ENCODE assay signal across 14 cellular contexts in genomic region chr17:35732806-35733136, GRCh38. TPM values are rescaled to one million over a fixed set of nuclear protein-coding genes. Genes with fewer than 3 reads are reported as not detected.
DNase-seq lines count a peak whose midpoint lies in the region; ATAC-seq, FAIRE-seq and TF ChIP-seq lines count a peak whose summit lies in the region.
"Had no signal": no experiment of that assay in that cellular context is flagged by ENCODE, and none has a peak within 500 bp of the region (broad histone marks: within the 10 kb centered on the region; RNA-seq: fewer than 3 reads in every experiment).

No MANE protein-coding gene starts in this region.

- peaks cover 11% of the 10 kb centered on the region for H3K36me3 Mint-ChIP-seq in astrocyte (ENCODE audit: low read depth, unreplicated experiment)
- H3K36me3 Mint-ChIP-seq in naive B cell, result peaks cover 9 to 14% of the 10 kb centered on the region in 2 donors

- no peak overlapping the region for H3K9ac ChIP-seq in astrocyte (ENCODE audit: low read length)

- DNase-seq in AG08396 (ENCODE audit: low spot score) (peak; percentile 7), GM10266 (ENCODE audit: extremely low spot score) (peak; percentile 36), astrocyte (ENCODE audit: low read depth) (no peak), naive B cell (no peak), RKO (ENCODE audit: low spot score) (no peak), cerebellar nuclear complex (lab: John Stamatoyannopoulos, UW) (no peak)
- DNase-seq in effector memory CD4-positive, alpha-beta T cell, result no peak
- DNase-seq: activated CD4-positive, alpha-beta T cell treated with anti-CD3 and anti-CD28 coated beads, Interleukin-2, amount 50 U/mL, for 1 hour; heart left ventricle; Kasumi-1; NCI-H2107; SW 1271 had no signal

- H2AFZ ChIP-seq in astrocyte (ENCODE audit: low read depth, low read length), result no peak overlapping the region

- H3K27ac ChIP-seq in astrocyte (ENCODE audit: low read depth, low read length), result no peak overlapping the region
- no peak overlapping the region for H3K27ac ChIP-seq in effector memory CD4-positive, alpha-beta T cell (ENCODE audit: insufficient read depth, low read length, poor library complexity, severe bottlenecking)

- H3K4me1 ChIP-seq in astrocyte (ENCODE audit: insufficient read depth, low read length), result peaks cover 12% of the 10 kb centered on the region
- peaks cover 9% of the 10 kb centered on the region for H3K4me1 ChIP-seq in effector memory CD4-positive, alpha-beta T cell (ENCODE audit: control insufficient read depth, insufficient read depth, low read length, poor library complexity, severe bottlenecking)

- peaks cover 2% of the 10 kb centered on the region for H3K36me3 ChIP-seq in astrocyte (ENCODE audit: insufficient read depth, low read length)
- H3K36me3 ChIP-seq in effector memory CD4-positive, alpha-beta T cell (ENCODE audit: control insufficient read depth, insufficient read depth, low read length), result no peaks in the 10 kb centered on the region

- H3K27ac Mint-ChIP-seq in astrocyte (ENCODE audit: unreplicated experiment) (no peak overlapping the region), naive B cell (no peak overlapping the region)

- no peaks in the 10 kb centered on the region for H3K27me3 ChIP-seq in astrocyte (ENCODE audit: insufficient read depth, low read length)
- H3K27me3 ChIP-seq in effector memory CD4-positive, alpha-beta T cell (replicated peaks; ENCODE audit: control insufficient read depth, insufficient read depth, low read length, poor library complexity, severe bottlenecking), result no peaks in the 10 kb centered on the region
- H3K27me3 ChIP-seq: heart left ventricle had no signal

- ATAC-seq in naive B cell (ENCODE audit: low read depth in 2 of 2) (no peak), esophagus mucosa (no peak)

- peak overlapping the region; percentile 62 for H3K4me3 ChIP-seq in astrocyte (ENCODE audit: insufficient read depth, low read depth, low read length)
- H3K4me3 ChIP-seq in effector memory CD4-positive, alpha-beta T cell (ENCODE audit: insufficient read depth, low read depth, low read length, poor library complexity, severe bottlenecking), result no peak overlapping the region

- H3K4me1 Mint-ChIP-seq in astrocyte (ENCODE audit: low read depth, unreplicated experiment) (peaks cover 19% of the 10 kb centered on the region), naive B cell (peaks cover 12 to 28% (median 12%) of the 10 kb centered on the region in 3 donors)

- peak overlapping the region; percentile 94 for H3K4me2 ChIP-seq in astrocyte (ENCODE audit: low read length)

- no peak for FAIRE-seq in astrocyte (lab: Jason Lieb, UNC)
- FAIRE-seq: endometrium had no signal

- H3K79me2 ChIP-seq in astrocyte (ENCODE audit: insufficient read depth, low read length), result no peaks in the 10 kb centered on the region

- no peaks in the 10 kb centered on the region for H3K9me3 Mint-ChIP-seq in astrocyte (ENCODE audit: unreplicated experiment)
- no peaks in the 10 kb centered on the region for H3K9me3 Mint-ChIP-seq in naive B cell

- H3K4me3 Mint-ChIP-seq in astrocyte (ENCODE audit: unreplicated experiment) (peak overlapping the region; percentile 88), naive B cell (peak overlapping the region; percentile 55 to 80 (median 76))

- peaks cover 6% of the 10 kb centered on the region for H3K27me3 Mint-ChIP-seq in astrocyte (ENCODE audit: low read depth, unreplicated experiment)
- H3K27me3 Mint-ChIP-seq in naive B cell, result peaks cover 6 to 14% (median 12%) of the 10 kb centered on the region in 3 donors

- H4K20me1 ChIP-seq in astrocyte (ENCODE audit: insufficient read depth, low read length), result peaks cover 17% of the 10 kb centered on the region

- H3K9me3 ChIP-seq in astrocyte (ENCODE audit: insufficient read depth, low read depth, low read length), result no peaks in the 10 kb centered on the region
- H3K9me3 ChIP-seq in effector memory CD4-positive, alpha-beta T cell (ENCODE audit: control insufficient read depth, low read length), result no peaks in the 10 kb centered on the region
- H3K9me3 ChIP-seq: heart left ventricle had no signal

- TF ChIP-seq CTCF in GM10266 (IDR thresholded peaks at IDR 0.05; ENCODE audit: control insufficient read depth, insufficient read depth, low read depth, missing control alignments) (no peak), astrocyte (IDR thresholded peaks at IDR 0.05; ENCODE audit: insufficient read depth, low read depth, low read length) (no peak)

RNA-seq across cellular contexts. Expression of gene RASL10B, which starts 1.3 kb away (rescaled TPM):
- total RNA-seq in astrocyte (19.1 and 21.7 TPM in 2 replicates), esophagus mucosa (0.32 TPM)
- polyA plus RNA-seq in naive B cell (ENCODE audit: low read depth in 6 of 6), result not detected

RNA-seq across cellular contexts. Expression of gene GAS2L2, which starts 20.3 kb away (rescaled TPM):
- 0.07 TPM in 1 of 2 replicates, not detected in the other for total RNA-seq in astrocyte
- not detected for polyA plus RNA-seq in naive B cell (ENCODE audit: low read depth in 6 of 6)
- not detected for total RNA-seq in esophagus mucosa

RNA-seq across cellular contexts. Expression of gene C17orf50, which starts 27.9 kb away (rescaled TPM):
- total RNA-seq in astrocyte (not detected in 2 replicates), esophagus mucosa (not detected)
- not detected for polyA plus RNA-seq in naive B cell (ENCODE audit: low read depth in 6 of 6)
- total RNA-seq: heart left ventricle had no signal

Comparison
In these comparisons a context has a peak if more than half of its experiments do, and no peak if none do; other contexts are left out.
1. DNase-seq: peak in AG08396 (single experiment) and GM10266 (single experiment); none in astrocyte (single experiment), naive B cell (single experiment), effector memory CD4-positive, alpha-beta T cell (0 of 3), RKO (single experiment) and cerebellar nuclear complex (0 of 2).
2. RNA of gene RASL10B, which starts 1.3 kb away (total RNA-seq): 19.1 to 21.7 TPM in astrocyte; 0.32 TPM in esophagus mucosa (single experiment); every median in the first group is over 10 times any median in the second.